ENCODE assay signal across 13 cellular contexts in the genomic region with DNA sequence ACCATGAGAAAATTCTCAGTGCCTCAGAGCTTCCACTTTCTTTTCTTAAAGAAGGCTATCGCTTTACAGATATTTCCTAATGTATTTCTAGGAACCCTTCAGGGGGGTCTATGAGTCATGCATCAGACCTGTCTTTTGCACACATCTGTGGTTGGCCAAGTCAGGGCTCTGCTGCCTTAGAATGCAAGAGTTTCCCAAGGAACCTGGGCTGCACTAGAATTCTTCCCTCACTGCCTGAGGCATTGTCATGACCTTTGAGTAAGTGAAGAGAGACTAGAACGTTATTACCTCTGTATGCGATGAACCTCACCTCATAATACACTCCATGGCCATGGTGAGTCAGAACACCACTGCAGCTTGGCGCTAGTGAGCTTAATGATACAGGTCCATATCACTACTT.
A peak's percentile ranks its signal among the peaks of the same experiment; 100 is the strongest.
DNase-seq lines count a peak whose midpoint lies in the region; ATAC-seq and TF ChIP-seq lines count a peak whose summit lies in the region.
"Had no signal": no experiment of that assay in that cellular context is flagged by ENCODE, and none has a peak within 500 bp of the region (broad histone marks: within the 10 kb centered on the region; RNA-seq: fewer than 3 reads in every experiment).

No MANE protein-coding gene starts in this region.

- TF ChIP-seq CTCF in A673 (conservative IDR thresholded peaks at IDR 0.05; ENCODE audit: low read depth, low read length) (no peak), HFFc6 (IDR thresholded peaks at IDR 0.05) (no peak), tibial artery (IDR thresholded peaks at IDR 0.05) (no peak)

- H3K9me3 Mint-ChIP-seq in HFFc6 = no peaks in the 10 kb centered on the region; the same call in 1 of the 2 replicates
- H3K9me3 Mint-ChIP-seq in activated T-cell treated with anti-CD3 and anti-CD28 coated beads, Interleukin-2, amount 50 U/mL, for 72 hours = peaks cover 1 to 4% of the 10 kb centered on the region in 2 donors

- DNase-seq in A673 (ENCODE audit: low spot score) (peak; percentile 21), HFFc6 (peak; percentile 90), fibroblast of the conjunctiva (ENCODE audit: low read depth) (peak; percentile 47), tibial artery (no peak)
- no peak for DNase-seq in activated T-cell treated with anti-CD3 and anti-CD28 coated beads, Interleukin-2, amount 50 U/mL, for 72 hours
- DNase-seq: stimulated activated CD4-positive, alpha-beta T cell treated with anti-CD3 and anti-CD28 coated beads, Interleukin-4, amount 100 ng/mL, for 4 hours had no signal

- H3K36me3 Mint-ChIP-seq in HFFc6 (ENCODE audit: low read depth) = 0 out of 2 replicates have a peak, but pooled peaks cover 5% of the 10 kb centered on the region
- no peaks in the 10 kb centered on the region for H3K36me3 Mint-ChIP-seq in activated T-cell treated with anti-CD3 and anti-CD28 coated beads, Interleukin-2, amount 50 U/mL, for 72 hours (ENCODE audit: insufficient read depth in 2 of 2)

- BruUV-seq in A673 (replicated peaks; lab: Mats Ljungman, UMichigan) = no TSS peak

- H3K36me3 ChIP-seq in A673 (ENCODE audit: insufficient read depth, low read length, poor library complexity, severe bottlenecking) (no peaks in the 10 kb centered on the region), tibial artery (no peaks in the 10 kb centered on the region)

- no peak overlapping the region for H3K27ac ChIP-seq in A673 (ENCODE audit: low read depth, low read length, poor library complexity, severe bottlenecking)
- no peak overlapping the region for H3K27ac ChIP-seq in tibial artery
- H3K27ac ChIP-seq: SK-N-MC had no signal

- POLR2A ChIA-PET in A673 (lab: Charles Lee; ENCODE audit: low non-redundant PET) = no interaction called here

- H3K4me3 Mint-ChIP-seq in HFFc6 = no peak overlapping the region
- H3K4me3 Mint-ChIP-seq in activated T-cell treated with anti-CD3 and anti-CD28 coated beads, Interleukin-2, amount 50 U/mL, for 72 hours = no peak overlapping the region
- H3K4me3 Mint-ChIP-seq: B cell had no signal

- CTCF ChIA-PET in A673 (lab: Charles Lee) = no interaction called here

- no peaks in the 10 kb centered on the region for H3K4me1 ChIP-seq in A673 (ENCODE audit: insufficient read depth, low read length, poor library complexity, severe bottlenecking)
- no peaks in the 10 kb centered on the region for H3K4me1 ChIP-seq in tibial artery

- intact Hi-C loops in A673 (cut with micrococcal nuclease; ENCODE audit: unreplicated experiment) = no loop called here
- intact Hi-C loops in tibial artery (cut with DNase I; ENCODE audit: low total_unique reads) = no loop called here

- peaks cover 7% of the 10 kb centered on the region; the same call in 1 of the 2 replicates for H3K27me3 Mint-ChIP-seq in HFFc6 (ENCODE audit: insufficient read depth)
- no peaks in the 10 kb centered on the region for H3K27me3 Mint-ChIP-seq in activated T-cell treated with anti-CD3 and anti-CD28 coated beads, Interleukin-2, amount 50 U/mL, for 72 hours (ENCODE audit: low read depth)
- H3K27me3 Mint-ChIP-seq: B cell had no signal

- H3K4me3 ChIP-seq in A673 (ENCODE audit: low read depth, low read length, poor library complexity, severe bottlenecking) (no peak overlapping the region), tibial artery (no peak overlapping the region)
- H3K4me3 ChIP-seq: K562, SK-N-MC had no signal

- H3K9me3 ChIP-seq in A673 (ENCODE audit: low read depth, low read length, poor library complexity, severe bottlenecking) (no peaks in the 10 kb centered on the region), tibial artery (no peaks in the 10 kb centered on the region)

- peaks cover 8% of the 10 kb centered on the region for H3K4me1 Mint-ChIP-seq in HFFc6 (ENCODE audit: low read depth)
- no peaks in the 10 kb centered on the region for H3K4me1 Mint-ChIP-seq in activated T-cell treated with anti-CD3 and anti-CD28 coated beads, Interleukin-2, amount 50 U/mL, for 72 hours (ENCODE audit: low read depth)
- H3K4me1 Mint-ChIP-seq: B cell had no signal

- H3K27ac Mint-ChIP-seq in HFFc6 = no peak overlapping the region; the same call in 1 of the 2 replicates
- H3K27ac Mint-ChIP-seq in activated T-cell treated with anti-CD3 and anti-CD28 coated beads, Interleukin-2, amount 50 U/mL, for 72 hours = no peak overlapping the region
- H3K27ac Mint-ChIP-seq: activated T-helper 2 cell treated with anti-CD3 and anti-CD28 coated beads, Interferon-gamma antibody, Interleukin-2, Interleukin-4, amounts not matched to agents 10 μg/mL and 5 μg/mL and 100 μg/mL, durations not matched to agents 14 hours and 24 hours and 36 hours; B cell had no signal

- ATAC-seq in SK-N-SH treated with all-trans-retinoic acid at 6 μM for 48 hours (peak; percentile 59), HG03354 (IDR thresholded peaks at IDR 0.05; ENCODE audit: poor library complexity, severe bottlenecking, unreplicated experiment) (no peak), GM18511 (IDR thresholded peaks at IDR 0.05; ENCODE audit: unreplicated experiment) (no peak)
- ATAC-seq in activated T-cell treated with anti-CD3 and anti-CD28 coated beads, Interleukin-2, amount 50 U/mL, for 72 hours (replicated peaks in 1 of 2) = no peak
- ATAC-seq: K562 had no signal

- H3K27me3 ChIP-seq in A673 (replicated peaks; ENCODE audit: insufficient read depth, low read depth, low read length, poor library complexity) (no peaks in the 10 kb centered on the region), tibial artery (no peaks in the 10 kb centered on the region)

TF ChIP-seq in SK-N-SH treated with all-trans-retinoic acid at 6 μM for 48 hours, 23 proteins besides CTCF, POLR2A, EP300 and RAD21 (continues in another document):
- no peak for TF ChIP-seq TCF4 (CRISPR knock-in tag; IDR thresholded peaks at IDR 0.05; ENCODE audit: borderline replicate concordance)
- no peak for TF ChIP-seq BACH2 (CRISPR knock-in tag; IDR thresholded peaks at IDR 0.05; ENCODE audit: borderline replicate concordance)
- no peak for TF ChIP-seq GLIS3 (CRISPR knock-in tag; IDR thresholded peaks at IDR 0.05)
- no peak for TF ChIP-seq ARNTL (CRISPR knock-in tag; IDR thresholded peaks at IDR 0.05; ENCODE audit: borderline replicate concordance, low read depth)
- TF ChIP-seq, protein P1, sequence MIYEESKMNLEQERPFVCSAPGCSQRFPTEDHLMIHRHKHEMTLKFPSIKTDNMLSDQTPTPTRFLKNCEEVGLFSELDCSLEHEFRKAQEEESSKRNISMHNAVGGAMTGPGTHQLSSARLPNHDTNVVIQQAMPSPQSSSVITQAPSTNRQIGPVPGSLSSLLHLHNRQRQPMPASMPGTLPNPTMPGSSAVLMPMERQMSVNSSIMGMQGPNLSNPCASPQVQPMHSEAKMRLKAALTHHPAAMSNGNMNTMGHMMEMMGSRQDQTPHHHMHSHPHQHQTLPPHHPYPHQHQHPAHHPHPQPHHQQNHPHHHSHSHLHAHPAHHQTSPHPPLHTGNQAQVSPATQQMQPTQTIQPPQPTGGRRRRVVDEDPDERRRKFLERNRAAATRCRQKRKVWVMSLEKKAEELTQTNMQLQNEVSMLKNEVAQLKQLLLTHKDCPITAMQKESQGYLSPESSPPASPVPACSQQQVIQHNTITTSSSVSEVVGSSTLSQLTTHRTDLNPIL (CRISPR knock-in tag; IDR thresholded peaks at IDR 0.05; ENCODE audit: low read depth) = no peak
- TF ChIP-seq, protein P2, sequence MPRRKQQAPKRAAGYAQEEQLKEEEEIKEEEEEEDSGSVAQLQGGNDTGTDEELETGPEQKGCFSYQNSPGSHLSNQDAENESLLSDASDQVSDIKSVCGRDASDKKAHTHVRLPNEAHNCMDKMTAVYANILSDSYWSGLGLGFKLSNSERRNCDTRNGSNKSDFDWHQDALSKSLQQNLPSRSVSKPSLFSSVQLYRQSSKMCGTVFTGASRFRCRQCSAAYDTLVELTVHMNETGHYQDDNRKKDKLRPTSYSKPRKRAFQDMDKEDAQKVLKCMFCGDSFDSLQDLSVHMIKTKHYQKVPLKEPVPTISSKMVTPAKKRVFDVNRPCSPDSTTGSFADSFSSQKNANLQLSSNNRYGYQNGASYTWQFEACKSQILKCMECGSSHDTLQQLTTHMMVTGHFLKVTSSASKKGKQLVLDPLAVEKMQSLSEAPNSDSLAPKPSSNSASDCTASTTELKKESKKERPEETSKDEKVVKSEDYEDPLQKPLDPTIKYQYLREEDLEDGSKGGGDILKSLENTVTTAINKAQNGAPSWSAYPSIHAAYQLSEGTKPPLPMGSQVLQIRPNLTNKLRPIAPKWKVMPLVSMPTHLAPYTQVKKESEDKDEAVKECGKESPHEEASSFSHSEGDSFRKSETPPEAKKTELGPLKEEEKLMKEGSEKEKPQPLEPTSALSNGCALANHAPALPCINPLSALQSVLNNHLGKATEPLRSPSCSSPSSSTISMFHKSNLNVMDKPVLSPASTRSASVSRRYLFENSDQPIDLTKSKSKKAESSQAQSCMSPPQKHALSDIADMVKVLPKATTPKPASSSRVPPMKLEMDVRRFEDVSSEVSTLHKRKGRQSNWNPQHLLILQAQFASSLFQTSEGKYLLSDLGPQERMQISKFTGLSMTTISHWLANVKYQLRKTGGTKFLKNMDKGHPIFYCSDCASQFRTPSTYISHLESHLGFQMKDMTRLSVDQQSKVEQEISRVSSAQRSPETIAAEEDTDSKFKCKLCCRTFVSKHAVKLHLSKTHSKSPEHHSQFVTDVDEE (CRISPR knock-in tag; IDR thresholded peaks at IDR 0.05) = no peak
- TF ChIP-seq, protein P3, sequence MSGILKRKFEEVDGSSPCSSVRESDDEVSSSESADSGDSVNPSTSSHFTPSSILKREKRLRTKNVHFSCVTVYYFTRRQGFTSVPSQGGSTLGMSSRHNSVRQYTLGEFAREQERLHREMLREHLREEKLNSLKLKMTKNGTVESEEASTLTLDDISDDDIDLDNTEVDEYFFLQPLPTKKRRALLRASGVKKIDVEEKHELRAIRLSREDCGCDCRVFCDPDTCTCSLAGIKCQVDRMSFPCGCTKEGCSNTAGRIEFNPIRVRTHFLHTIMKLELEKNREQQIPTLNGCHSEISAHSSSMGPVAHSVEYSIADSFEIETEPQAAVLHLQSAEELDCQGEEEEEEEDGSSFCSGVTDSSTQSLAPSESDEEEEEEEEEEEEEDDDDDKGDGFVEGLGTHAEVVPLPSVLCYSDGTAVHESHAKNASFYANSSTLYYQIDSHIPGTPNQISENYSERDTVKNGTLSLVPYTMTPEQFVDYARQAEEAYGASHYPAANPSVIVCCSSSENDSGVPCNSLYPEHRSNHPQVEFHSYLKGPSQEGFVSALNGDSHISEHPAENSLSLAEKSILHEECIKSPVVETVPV (CRISPR knock-in tag; IDR thresholded peaks at IDR 0.05) = no peak
- TF ChIP-seq ZNF8 (CRISPR knock-in tag; IDR thresholded peaks at IDR 0.05) = no peak

Comparison
In these comparisons a context has a peak if more than half of its experiments do, and no peak if none do; other contexts are left out.
1. DNase-seq: peak in A673 (single experiment), HFFc6 (single experiment) and fibroblast of the conjunctiva (single experiment); none in activated T-cell treated with anti-CD3 and anti-CD28 coated beads, Interleukin-2, amount 50 U/mL, for 72 hours (0 of 2) and tibial artery (0 of 2).